1 cellular context compared by ENCODE assay signal in genomic region chr2:203722411-203722810, GRCh38.
TF ChIP-seq lines count a peak whose summit lies in the region.

No MANE protein-coding gene starts in this region.

TF ChIP-seq in WTC11, 78 proteins besides CTCF, POLR2A, EP300 and RAD21 (continued from another document):
- TF ChIP-seq ATF1 (CRISPR knock-in tag; IDR thresholded peaks at IDR 0.05) (no peak), TEAD1 (CRISPR knock-in tag; IDR thresholded peaks at IDR 0.05) (no peak), ETV6 (CRISPR knock-in tag; IDR thresholded peaks at IDR 0.05) (no peak), EMX1 (CRISPR knock-in tag; IDR thresholded peaks at IDR 0.05) (no peak)
